Comparison of ENCODE assay signal across 20 cellular contexts in the genomic region with DNA sequence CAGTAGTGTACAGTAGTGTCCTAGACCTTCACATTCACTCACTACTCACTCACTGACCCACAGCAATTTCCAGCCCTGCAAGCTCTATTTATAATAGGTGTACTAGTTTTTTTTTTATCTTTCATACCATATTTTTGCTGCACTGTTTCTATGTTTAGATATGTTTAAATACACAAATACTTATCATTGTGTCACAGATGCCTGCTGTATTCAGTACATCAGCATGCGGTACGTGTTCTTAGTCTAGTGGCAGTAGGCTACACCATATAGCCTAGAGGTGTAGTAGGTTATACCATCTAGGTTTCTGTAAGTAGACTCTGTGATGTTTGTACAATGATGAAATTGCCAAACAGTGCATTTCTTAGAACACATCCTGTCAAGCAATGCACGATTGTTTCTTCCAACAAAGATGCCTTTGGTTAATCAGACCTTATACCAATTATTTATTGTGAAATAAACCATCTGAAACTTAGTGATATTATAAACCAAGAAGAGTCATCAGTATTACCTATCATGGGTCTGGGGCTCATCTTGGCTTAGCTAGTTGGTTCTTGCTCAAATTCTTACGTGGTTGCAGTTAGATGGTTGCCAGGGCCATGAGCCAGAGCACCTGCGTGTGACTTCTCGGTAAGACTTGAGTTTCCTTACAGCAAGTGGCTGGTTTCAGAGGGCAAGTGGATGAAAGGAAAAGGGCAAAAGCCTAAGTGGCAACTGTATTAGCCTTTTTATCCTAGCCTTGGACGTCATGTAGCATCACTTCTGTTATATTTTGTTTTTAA. TPM values are rescaled to one million over a fixed set of nuclear protein-coding genes. Genes with fewer than 3 reads are reported as not detected.
A peak's percentile ranks its signal among the peaks of the same experiment; 100 is the strongest.
DNase-seq lines count a peak whose midpoint lies in the region; ATAC-seq and TF ChIP-seq lines count a peak whose summit lies in the region.
"Had no signal": no experiment of that assay in that cellular context is flagged by ENCODE, and none has a peak within 500 bp of the region (broad histone marks: within the 10 kb centered on the region; RNA-seq: fewer than 3 reads in every experiment).

No MANE protein-coding gene starts in this region.

- H2BK5ac ChIP-seq in trophoblast cell (ENCODE audit: low read depth, low read length, poor library complexity) (no peak overlapping the region), neuronal stem cell (ENCODE audit: low read length) (no peak overlapping the region)

- H3K9ac ChIP-seq in mammary epithelial cell (ENCODE audit: insufficient read depth, low read length) (no peak overlapping the region), trophoblast cell (ENCODE audit: low read length) (no peak overlapping the region), neuronal stem cell (ENCODE audit: low read depth, low read length, poor library complexity) (no peak overlapping the region)

- TF ChIP-seq POLR2A in breast epithelium (IDR thresholded peaks at IDR 0.05), result no peak

- H3K4ac ChIP-seq in trophoblast cell (ENCODE audit: low read depth, low read length), result peak overlapping the region; percentile 87
- H3K4ac ChIP-seq in neuronal stem cell (ENCODE audit: low read length), result no peak overlapping the region

- no peak for ATAC-seq in lower lobe of right lung
- ATAC-seq: GM12878, left colon, PC-3 had no signal

- no peak overlapping the region for H3K23ac ChIP-seq in trophoblast cell (ENCODE audit: low read length)
- H3K23ac ChIP-seq in neuronal stem cell (ENCODE audit: low read depth, low read length, poor library complexity), result no peak overlapping the region

- H3K79me1 ChIP-seq in trophoblast cell (ENCODE audit: low read length) (no peaks in the 10 kb centered on the region), neuronal stem cell (ENCODE audit: low read depth, low read length) (no peaks in the 10 kb centered on the region)

- H3K4me1 ChIP-seq in mammary epithelial cell (ENCODE audit: insufficient read depth, low read length) (peaks cover 6% of the 10 kb centered on the region), breast epithelium (no peaks in the 10 kb centered on the region), trophoblast cell (ENCODE audit: control insufficient read depth in 1 of 2, insufficient read depth in 2 of 2, low read length in 2 of 2) (no peaks in the 10 kb centered on the region), neuronal stem cell (ENCODE audit: control insufficient read depth in 2 of 2, insufficient read depth in 1 of 2, low read depth in 1 of 2, low read length in 2 of 2) (peaks cover 0 to 2% of the 10 kb centered on the region in 2 donors), lower lobe of right lung (peaks cover 61% of the 10 kb centered on the region)

- no peak overlapping the region for H3K4me2 ChIP-seq in mammary epithelial cell (ENCODE audit: insufficient read depth, low read depth, low read length)
- H3K4me2 ChIP-seq in trophoblast cell (ENCODE audit: low read length), result no peak overlapping the region
- H3K4me2 ChIP-seq in neuronal stem cell (ENCODE audit: insufficient read depth, low read length, poor library complexity, severe bottlenecking), result no peak overlapping the region

- no peak overlapping the region for H3K27ac ChIP-seq in mammary epithelial cell (ENCODE audit: insufficient read depth, low read depth, low read length)
- H3K27ac ChIP-seq in breast epithelium, result no peak overlapping the region
- H3K27ac ChIP-seq in epithelial cell of prostate, result no peak overlapping the region
- no peak overlapping the region for H3K27ac ChIP-seq in trophoblast cell (ENCODE audit: low read depth, low read length)
- no peak overlapping the region for H3K27ac ChIP-seq in neuronal stem cell (replicated peaks; ENCODE audit: low read length)
- no peak overlapping the region for H3K27ac ChIP-seq in lower lobe of right lung
- H3K27ac ChIP-seq: ovary, SK-N-MC had no signal

- H3K36me3 ChIP-seq in mammary epithelial cell (ENCODE audit: insufficient read depth, low read length) (peaks cover 2% of the 10 kb centered on the region), breast epithelium (no peaks in the 10 kb centered on the region), trophoblast cell (ENCODE audit: control insufficient read depth in 1 of 2, insufficient read depth in 2 of 2, low read length in 2 of 2) (peaks cover 0 to 3% of the 10 kb centered on the region in 2 experiments), neuronal stem cell (replicated peaks in 1 of 2; ENCODE audit: control insufficient read depth in 2 of 2, insufficient read depth in 2 of 2, low read length in 2 of 2) (peaks cover 0 to 21% of the 10 kb centered on the region in 2 donors), lower lobe of right lung (no peaks in the 10 kb centered on the region)
- H3K36me3 ChIP-seq: ovary had no signal

- H3K9me3 ChIP-seq in mammary epithelial cell (replicated peaks; ENCODE audit: insufficient read depth, low read length) (no peaks in the 10 kb centered on the region), breast epithelium (no peaks in the 10 kb centered on the region), trophoblast cell (ENCODE audit: insufficient read depth, low read depth, low read length) (no peaks in the 10 kb centered on the region), neuronal stem cell (replicated peaks in 1 of 2; ENCODE audit: control insufficient read depth in 2 of 2, insufficient read depth in 1 of 2, low read depth in 1 of 2, low read length in 2 of 2) (peaks cover 0 to 12% of the 10 kb centered on the region in 2 donors), lower lobe of right lung (no peaks in the 10 kb centered on the region)
- H3K9me3 ChIP-seq: ovary had no signal

- 65% methylated on average over 7 of the region's 7 CpGs for WGBS in mammary epithelial cell (ENCODE audit: low coverage, missing lambda C conversion rate)
- no CpG with 5 or more reads among the region's 7 CpGs for WGBS in trophoblast cell (ENCODE audit: extremely low coverage, insufficient coverage, insufficient read length)
- WGBS in neuronal stem cell (ENCODE audit: extremely low coverage in 2 of 2, insufficient read length in 2 of 2, insufficient replicate concordance in 1 of 2), 2 donors, result no CpG with 5 or more reads among the region's 7 CpGs

- H2BK120ac ChIP-seq in trophoblast cell (ENCODE audit: insufficient read depth, low read length, poor library complexity) (no peak overlapping the region), neuronal stem cell (ENCODE audit: low read depth, low read length) (no peak overlapping the region)

- no peak overlapping the region for H4K12ac ChIP-seq in trophoblast cell (ENCODE audit: low read depth, low read length)

- H2AFZ ChIP-seq in mammary epithelial cell (ENCODE audit: low read depth, low read length), result no peak overlapping the region
- H2AFZ ChIP-seq in trophoblast cell (ENCODE audit: insufficient read depth, low read length, poor library complexity), result no peak overlapping the region
- H2AFZ ChIP-seq in neuronal stem cell (ENCODE audit: low read length), result no peak overlapping the region

- H3K4me3 ChIP-seq in mammary epithelial cell (replicated peaks in 1 of 3; ENCODE audit: insufficient read depth in 1 of 3, low read depth in 2 of 3, low read length in 3 of 3), result no peak overlapping the region
- H3K4me3 ChIP-seq in breast epithelium, result no peak overlapping the region
- H3K4me3 ChIP-seq in trophoblast cell (ENCODE audit: low read depth, low read length), result no peak overlapping the region
- no peak overlapping the region for H3K4me3 ChIP-seq in neuronal stem cell (ENCODE audit: low read length in 2 of 2)
- H3K4me3 ChIP-seq in lower lobe of right lung, result no peak overlapping the region
- H3K4me3 ChIP-seq: GM12878, ovary, SK-N-MC had no signal

- peaks cover 5% of the 10 kb centered on the region for H4K20me1 ChIP-seq in mammary epithelial cell (ENCODE audit: insufficient read depth, low read length)

- BruUV-seq in mammary epithelial cell (replicated peaks; lab: Mats Ljungman, UMichigan), result no TSS peak

- H2BK15ac ChIP-seq in neuronal stem cell (ENCODE audit: low read length), result no peak overlapping the region

- intact Hi-C loops in mammary epithelial cell (cut with micrococcal nuclease), result loop anchor here (5.0 kb wide), 1 partner anchor 40 kb away; a partner anchor contains a TSS
- intact Hi-C loops in breast epithelium (cut with DNase I; ENCODE audit: low total_unique reads), result no loop called here
- intact Hi-C loops in lower lobe of right lung (cut with DNase I), result no loop called here

- TF ChIP-seq CTCF in mammary epithelial cell (conservative IDR thresholded peaks at IDR 0.05 in 1 of 2, IDR thresholded peaks at IDR 0.05 in 1 of 2; ENCODE audit: extremely low read depth in 1 of 2, insufficient read depth in 1 of 2, low read depth in 1 of 2, low read length in 2 of 2) (no peak), breast epithelium (IDR thresholded peaks at IDR 0.05) (no peak), lower lobe of right lung (IDR thresholded peaks at IDR 0.05) (no peak)

- CTCF ChIA-PET in mammary epithelial cell (lab: Charles Lee; ENCODE audit: low non-redundant PET), result no interaction called here

- H3K18ac ChIP-seq in trophoblast cell (ENCODE audit: low read length) (no peak overlapping the region), neuronal stem cell (ENCODE audit: low read length) (no peak overlapping the region)

- in situ Hi-C loops in mammary epithelial cell (cut with MboI; ENCODE audit: low sequenced_read_pairs in 2 of 2), result no loop called here

- H2BK12ac ChIP-seq in trophoblast cell (ENCODE audit: low read length), result no peak overlapping the region
- no peak overlapping the region for H2BK12ac ChIP-seq in neuronal stem cell (ENCODE audit: low read length)

- H3K27me3 ChIP-seq in mammary epithelial cell (ENCODE audit: insufficient read depth, low read length), result no peaks in the 10 kb centered on the region
- no peaks in the 10 kb centered on the region for H3K27me3 ChIP-seq in breast epithelium
- no peaks in the 10 kb centered on the region for H3K27me3 ChIP-seq in trophoblast cell (ENCODE audit: insufficient read depth, low read length)
- H3K27me3 ChIP-seq in neuronal stem cell (ENCODE audit: control insufficient read depth in 3 of 3, insufficient read depth in 3 of 3, low read depth in 1 of 3, low read length in 3 of 3), result no peaks in the 10 kb centered on the region
- no peaks in the 10 kb centered on the region for H3K27me3 ChIP-seq in lower lobe of right lung (ENCODE audit: low read depth)
- H3K27me3 ChIP-seq: ovary had no signal

- H3K79me2 ChIP-seq in mammary epithelial cell (ENCODE audit: insufficient read depth, low read length), result peaks cover 96% of the 10 kb centered on the region
- peaks cover 9% of the 10 kb centered on the region for H3K79me2 ChIP-seq in trophoblast cell (ENCODE audit: control insufficient read depth, insufficient read depth, low read length, poor library complexity)

- H4K8ac ChIP-seq in trophoblast cell (ENCODE audit: low read depth, low read length) (no peak overlapping the region), neuronal stem cell (ENCODE audit: low read depth, low read length) (no peak overlapping the region)

- H3K14ac ChIP-seq in trophoblast cell (ENCODE audit: low read length) (no peak overlapping the region), neuronal stem cell (ENCODE audit: low read length) (no peak overlapping the region)

- H4K91ac ChIP-seq in trophoblast cell (ENCODE audit: low read depth, low read length) (no peak overlapping the region), neuronal stem cell (ENCODE audit: low read depth, low read length, poor library complexity) (no peak overlapping the region)

- H2AK5ac ChIP-seq in trophoblast cell (ENCODE audit: low read length) (no peak overlapping the region), neuronal stem cell (ENCODE audit: low read depth, low read length) (no peak overlapping the region)

- DNase-seq in mammary epithelial cell, result peak; percentile 76
- DNase-seq in breast epithelium (ENCODE audit: low spot score in 2 of 2), result no peak
- peak in 39 of 76 experiments; percentile 3 to 83 (median 39) for DNase-seq in HUDEP-2 (lab: John Stamatoyannopoulos, UW; ENCODE audit: unreplicated experiment in 76 of 76)
- DNase-seq in epithelial cell of prostate (ENCODE audit: low read depth, low spot score), result peak; percentile 33
- DNase-seq in trophoblast cell, result peak in 1 of 2 donors; percentile 17
- DNase-seq in AML-193 (lab: John Stamatoyannopoulos, UW), result no peak
- no peak for DNase-seq in neuronal stem cell (ENCODE audit: low spot score)
- DNase-seq in lower lobe of right lung, result no peak
- DNase-seq: activated T-cell treated with anti-CD3 and anti-CD28 coated beads, Interleukin-2, amount 50 U/mL, for 48 hours; GDM1; left colon; MV-4-11; NCI-H2081; NCI-H524 treated with DMSO at 0.1 percent for 48 hours; ovary; PC-3; stimulated activated CD4-positive, alpha-beta T cell treated with anti-CD3 and anti-CD28 coated beads, Interleukin-2, amount 100 ng/mL, for 48 hours; substantia nigra had no signal

- dilution Hi-C loops in mammary epithelial cell (cut with HindIII; ENCODE audit: low sequenced_read_pairs), result no loop called here

RNA-seq across cellular contexts. Expression of a gene that starts 41.1 kb away (rescaled TPM):
- 100 to 1,000 TPM in 1 of 2 donors, 10 to 100 TPM in 1; 65.8 to 102 TPM for total RNA-seq in mammary epithelial cell
- polyA plus RNA-seq in mammary epithelial cell, result 18.1 TPM
- 46.1 TPM for polyA minus RNA-seq in mammary epithelial cell
- total RNA-seq in breast epithelium, result 100 to 1,000 TPM in 1 of 3 donors, 10 to 100 TPM in 2; 63.5 to 131 (median 97.7) TPM
- polyA plus RNA-seq in trophoblast cell (2013), result 71.3 and 77.6 TPM in 2 replicates
- 29.8 TPM for polyA plus RNA-seq in neuronal stem cell (2013, experiment 1 of 2)
- 28.4 TPM for polyA plus RNA-seq in neuronal stem cell (2013, experiment 2 of 2)
- total RNA-seq in lower lobe of right lung, result 68.2 TPM

Comparison
In these comparisons a context has a peak if more than half of its experiments do, and no peak if none do; other contexts are left out.
1. DNase-seq: peak in mammary epithelial cell (single experiment), HUDEP-2 (39 of 76) and epithelial cell of prostate (single experiment); none in breast epithelium (0 of 2), AML-193 (0 of 2), neuronal stem cell (single experiment) and lower lobe of right lung (single experiment).